Comparison of ENCODE assay signal across 11 cellular contexts in the genomic region with DNA sequence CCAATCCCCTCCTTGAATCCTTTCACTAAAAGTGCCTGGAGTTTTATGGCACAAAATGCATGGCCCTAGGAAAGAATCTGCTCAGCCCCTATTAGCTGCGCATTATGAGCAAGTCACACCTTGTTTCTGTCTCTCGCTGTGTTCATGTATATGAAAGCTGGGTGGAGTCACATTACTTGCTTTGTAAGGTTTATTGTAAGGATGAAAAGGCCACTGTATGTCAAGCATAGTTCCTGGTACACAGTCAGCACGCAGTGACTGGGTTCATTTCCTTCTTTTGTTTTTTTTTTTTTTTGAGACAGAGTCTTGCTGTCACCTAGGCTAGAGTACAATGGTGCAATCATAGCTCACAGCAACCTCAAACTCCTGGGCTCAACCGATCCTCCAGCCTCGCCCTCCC. TPM values are rescaled to one million over a fixed set of nuclear protein-coding genes. Genes with fewer than 3 reads are reported as not detected.
DNase-seq lines count a peak whose midpoint lies in the region; ATAC-seq, FAIRE-seq and TF ChIP-seq lines count a peak whose summit lies in the region.
"Had no signal": no experiment of that assay in that cellular context is flagged by ENCODE, and none has a peak within 500 bp of the region (broad histone marks: within the 10 kb centered on the region; RNA-seq: fewer than 3 reads in every experiment).

No MANE protein-coding gene starts in this region.

- no peaks in the 10 kb centered on the region for H3K9me3 Mint-ChIP-seq in endothelial cell (ENCODE audit: unreplicated experiment)

- peak; percentile 87 for FAIRE-seq in GM12892 (lab: Jason Lieb, UNC)

- peaks cover 23% of the 10 kb centered on the region for H3K4me1 Mint-ChIP-seq in endothelial cell (ENCODE audit: unreplicated experiment)

- no peaks in the 10 kb centered on the region for H3K36me3 Mint-ChIP-seq in endothelial cell (ENCODE audit: low read depth, unreplicated experiment)

- DNase-seq in AG08396 (ENCODE audit: low spot score) (peak; percentile 1), GM12892 (ENCODE audit: insufficient read length) (no peak), NCI-H345 treated with DMSO at 0.1 percent for 48 hours (lab: John Stamatoyannopoulos, UW; ENCODE audit: unreplicated experiment) (peak; percentile 42), endothelial cell (ENCODE audit: low spot score) (no peak), foreskin melanocyte (no peak), hepatic stellate cell (ENCODE audit: low spot score) (no peak)
- DNase-seq: activated CD4-positive, alpha-beta T cell treated with anti-CD3 and anti-CD28 coated beads, Interleukin-2, amount 50 U/mL, for 48 hours; DND-41; NCI-H510A treated with DMSO at 0.1 percent for 48 hours had no signal

- H3K4me3 Mint-ChIP-seq in endothelial cell (ENCODE audit: unreplicated experiment): peak overlapping the region; percentile 60

- H3K27me3 Mint-ChIP-seq in endothelial cell (ENCODE audit: unreplicated experiment): peaks cover 2% of the 10 kb centered on the region

- ATAC-seq in GM21381 (IDR thresholded peaks at IDR 0.05; ENCODE audit: unreplicated experiment) (no peak), HG03342 (IDR thresholded peaks at IDR 0.05; ENCODE audit: unreplicated experiment) (no peak)

- TF ChIP-seq CTCF in endothelial cell (IDR thresholded peaks at IDR 0.05; ENCODE audit: unreplicated experiment): no peak

- H3K27ac Mint-ChIP-seq in endothelial cell (ENCODE audit: unreplicated experiment): peak overlapping the region; percentile 91

- TF ChIP-seq POLR2A in GM12892 (IDR thresholded peaks at IDR 0.05; ENCODE audit: low read depth, low read length): no peak

RNA-seq across cellular contexts. Expression of gene SLC9A1, which starts 6.7 kb away (rescaled TPM):
- polyA plus RNA-seq in GM12892 (2012; ENCODE audit: missing spikeins): 4.9 TPM
- total RNA-seq in endothelial cell (ENCODE audit: unreplicated experiment): 96.2 TPM

Comparison
In these comparisons a context has a peak if more than half of its experiments do, and no peak if none do; other contexts are left out.
1. DNase-seq: peak in AG08396 (single experiment) and NCI-H345 treated with DMSO at 0.1 percent for 48 hours (single experiment); none in GM12892 (single experiment), endothelial cell (single experiment), foreskin melanocyte (single experiment) and hepatic stellate cell (single experiment).